ENCODE assay signal across 8 cellular contexts in the genomic region with DNA sequence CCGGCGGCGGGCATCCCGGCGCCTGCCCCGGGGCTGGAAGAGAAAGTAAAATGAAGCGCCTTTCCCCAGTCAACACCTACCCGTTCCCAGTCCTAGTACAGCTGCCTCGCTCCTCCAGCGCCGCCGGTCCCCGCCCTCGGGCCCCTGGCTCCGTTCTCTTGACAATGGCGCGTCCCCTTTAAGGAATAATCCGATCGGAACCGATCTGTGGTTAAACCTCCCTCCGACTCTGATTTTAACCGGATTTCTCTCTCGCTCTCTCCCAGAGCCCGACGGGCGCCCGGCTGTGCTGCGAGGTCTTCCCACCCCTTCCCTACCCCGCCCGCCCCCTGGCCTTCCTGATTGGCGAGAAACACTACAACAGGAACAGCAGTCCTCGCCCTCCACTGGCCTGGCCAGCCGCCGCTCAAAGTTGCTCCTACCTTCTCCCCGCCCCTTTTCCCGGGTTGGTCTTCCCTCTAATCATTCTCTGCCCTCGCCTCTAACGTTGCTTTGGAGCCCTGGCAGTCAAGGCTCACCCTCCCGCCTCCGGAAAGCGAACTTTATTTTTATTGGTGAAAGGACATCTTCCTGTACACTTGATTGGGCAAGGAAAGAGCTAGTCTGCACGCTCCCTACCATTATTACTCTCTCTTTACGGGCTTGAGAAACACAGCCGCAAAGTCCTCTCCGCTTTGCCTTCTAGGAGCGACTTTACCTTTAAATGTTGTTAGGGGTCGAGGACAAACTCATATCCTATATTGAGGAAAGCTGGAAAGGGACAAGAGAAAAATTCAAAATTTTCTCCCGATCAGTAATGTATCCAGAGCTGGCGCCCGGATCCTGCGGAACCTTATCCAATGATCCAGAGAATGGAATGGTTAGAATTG. TPM values are rescaled to one million over a fixed set of nuclear protein-coding genes. Genes with fewer than 3 reads are reported as not detected.
DNase-seq lines count a peak whose midpoint lies in the region; ATAC-seq and TF ChIP-seq lines count a peak whose summit lies in the region.

A gene (minus strand): TSS at position 282 of the 869 bp plus-strand sequence. CDS start 145,869 bp downstream, outside the sequence.

- H3K36me3 ChIP-seq in CD8-positive, alpha-beta memory T cell (ENCODE audit: insufficient read depth, low read length) = no peaks in the 10 kb centered on the region
- no peaks in the 10 kb centered on the region for H3K36me3 ChIP-seq in lower lobe of right lung

- no peaks in the 10 kb centered on the region for H3K9me3 Mint-ChIP-seq in CD8-positive, alpha-beta memory T cell

- H3K4me1 ChIP-seq in CD8-positive, alpha-beta memory T cell (ENCODE audit: insufficient read depth, low read length) = peaks cover 41% of the 10 kb centered on the region
- H3K4me1 ChIP-seq in lower lobe of right lung = peaks cover 34% of the 10 kb centered on the region

- H3K27ac ChIP-seq in CD8-positive, alpha-beta memory T cell (ENCODE audit: low read depth, low read length) = peak within 1 kb of the TSS; percentile 82
- H3K27ac ChIP-seq in lower lobe of right lung = peak within 1 kb of the TSS; percentile 97

- H3K27ac Mint-ChIP-seq in CD8-positive, alpha-beta memory T cell = peak within 1 kb of the TSS; percentile 76 to 97 (median 90)

- no peak for TF ChIP-seq CTCF in lower lobe of right lung (IDR thresholded peaks at IDR 0.05)

- intact Hi-C loops in lower lobe of right lung (cut with DNase I) = no loop called here

- POLR2A ChIA-PET in CD8-positive, alpha-beta memory T cell (lab: Charles Lee) = interaction anchor here (0.6 to 2.3 kb wide), 7 partner anchors 21 to 126 kb away, joined by 3 to 11 read pairs (median 4); a partner anchor contains a TSS

- H3K4me3 Mint-ChIP-seq in CD8-positive, alpha-beta memory T cell = peak within 1 kb of the TSS; percentile 89 to 99 (median 91)

- peak within 1 kb of the TSS; percentile 91 for H3K4me3 ChIP-seq in CD8-positive, alpha-beta memory T cell (ENCODE audit: low read length)
- H3K4me3 ChIP-seq in lower lobe of right lung = peak within 1 kb of the TSS; percentile 94

- ATAC-seq in GM19468 (IDR thresholded peaks at IDR 0.05; ENCODE audit: extremely low read depth, unreplicated experiment) = peak; percentile 73
- peak; percentile 96 to 98 for ATAC-seq in lower lobe of right lung

- CTCF ChIA-PET in CD8-positive, alpha-beta memory T cell (lab: Charles Lee) = interaction anchor here (1.2 to 2.3 kb wide), 8 partner anchors 9 to 201 kb away, joined by 3 to 8 read pairs (median 5); a partner anchor contains a TSS

- H3K27me3 Mint-ChIP-seq in CD8-positive, alpha-beta memory T cell = peaks cover 0 to under 1% of the 10 kb centered on the region in 2 donors

- H3K4me1 Mint-ChIP-seq in CD8-positive, alpha-beta memory T cell = peaks cover 37 to 50% (median 49%) of the 10 kb centered on the region in 3 donors

- DNase-seq in CD8-positive, alpha-beta memory T cell = peak; percentile 97 to 99 (median 98)
- DNase-seq in HS-5 (ENCODE audit: low read depth) (peak; percentile 98), lower lobe of right lung (peak; percentile 100)
- DNase-seq in NK-92 treated with Interleukin-12 subunit alpha and Interleukin-12 subunit beta, amount 100 ng/mL, for 24 hours (lab: John Stamatoyannopoulos, UW) = peak; percentile 99
- peak; percentile 97 for DNase-seq in activated CD8-positive, alpha-beta memory T cell treated with anti-CD3 and anti-CD28 coated beads for 24 hours
- DNase-seq in effector CD4-positive, alpha-beta T cell = peak; percentile 97
- DNase-seq in stimulated activated CD4-positive, alpha-beta T cell treated with anti-CD3 and anti-CD28 coated beads, TNF-alpha, amount 100 ng/mL, for 4 hours (ENCODE audit: low read depth in 3 of 3) = peak; percentile 92 to 96 (median 95)

- peaks cover 0 to 14% (median 0%) of the 10 kb centered on the region in 3 donors for H3K36me3 Mint-ChIP-seq in CD8-positive, alpha-beta memory T cell

- no peaks in the 10 kb centered on the region for H3K9me3 ChIP-seq in CD8-positive, alpha-beta memory T cell (ENCODE audit: low read length)
- no peaks in the 10 kb centered on the region for H3K9me3 ChIP-seq in lower lobe of right lung

- no peaks in the 10 kb centered on the region for H3K27me3 ChIP-seq in CD8-positive, alpha-beta memory T cell (ENCODE audit: insufficient read depth, low read length, poor library complexity, severe bottlenecking)
- H3K27me3 ChIP-seq in lower lobe of right lung (ENCODE audit: low read depth) = no peaks in the 10 kb centered on the region

RNA-seq across cellular contexts. Expression of the gene that starts here (rescaled TPM):
- 10 to 100 TPM; 69.3 to 70.3 TPM for total RNA-seq in CD8-positive, alpha-beta memory T cell
- 34.9 TPM for polyA plus RNA-seq in CD8-positive, alpha-beta memory T cell
- 85.0 TPM for total RNA-seq in lower lobe of right lung

Comparison
In these comparisons a context has a peak if more than half of its experiments do, and no peak if none do; other contexts are left out.
1. Peak in every context shown above with its lines: DNase-seq, ATAC-seq, H3K4me3 ChIP-seq and H3K27ac ChIP-seq.